30 cellular contexts compared by ENCODE assay signal in the genomic region with DNA sequence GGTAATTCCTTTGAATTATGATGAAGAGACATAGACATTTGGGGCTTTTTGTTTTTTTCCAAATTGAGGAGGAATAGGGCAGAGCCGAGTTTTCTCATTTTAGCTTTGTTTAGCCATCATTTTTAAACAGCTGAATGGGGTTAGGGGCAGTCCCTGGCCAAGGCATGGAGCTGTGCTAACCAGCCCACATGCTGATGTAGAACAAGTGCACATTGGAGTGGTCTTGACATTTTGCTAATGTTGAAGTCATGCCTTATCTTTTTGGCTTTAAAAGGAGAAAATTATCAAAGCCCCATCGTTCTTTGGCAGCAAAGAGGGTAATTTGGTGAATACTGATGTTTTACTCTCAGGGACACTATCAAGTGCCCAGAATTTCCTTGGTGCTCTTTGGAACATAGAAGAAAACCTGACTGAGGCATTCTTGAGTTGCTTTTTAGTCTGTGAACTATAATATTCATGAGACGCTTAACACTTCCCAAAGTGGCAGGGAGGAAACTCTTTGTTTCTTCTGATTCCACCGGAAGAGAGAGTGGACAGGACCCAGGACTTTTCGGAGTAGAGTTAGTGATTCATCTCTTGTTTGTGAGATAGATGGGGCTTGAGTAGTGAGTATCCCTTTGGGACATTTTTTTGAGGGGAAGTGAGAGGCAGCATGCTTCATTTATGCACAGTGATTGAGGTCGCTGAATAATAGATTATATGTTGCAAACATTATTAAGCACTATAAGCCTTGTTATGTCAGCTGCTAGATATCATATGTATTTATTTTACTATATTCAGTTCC. TPM values are rescaled to one million over a fixed set of nuclear protein-coding genes. Genes with fewer than 3 reads are reported as not detected.
A peak's percentile ranks its signal among the peaks of the same experiment; 100 is the strongest.
DNase-seq lines count a peak whose midpoint lies in the region; ATAC-seq and TF ChIP-seq lines count a peak whose summit lies in the region.
"Had no signal": no experiment of that assay in that cellular context is flagged by ENCODE, and none has a peak within 500 bp of the region (broad histone marks: within the 10 kb centered on the region; RNA-seq: fewer than 3 reads in every experiment).

No MANE protein-coding gene starts in this region.

- H3K27me3 Mint-ChIP-seq in activated naive CD4-positive, alpha-beta T cell treated with anti-CD3 and anti-CD28 coated beads, Interleukin-2, amount 50 U/mL, for 24 hours, result no peaks in the 10 kb centered on the region
- H3K27me3 Mint-ChIP-seq in brain (peaks cover 3% of the 10 kb centered on the region), Calu3 (ENCODE audit: unreplicated experiment) (no peaks in the 10 kb centered on the region)
- no peaks in the 10 kb centered on the region for H3K27me3 Mint-ChIP-seq in stimulated activated naive B cell treated with anti-CD40 and anti-IgM and Interleukin-4, amounts not matched to agents 10 μg/mL and 1 μg/mL and 100 μg/mL, for 72 hours

- H3K4me1 Mint-ChIP-seq in activated naive CD4-positive, alpha-beta T cell treated with anti-CD3 and anti-CD28 coated beads, Interleukin-2, amount 50 U/mL, for 24 hours, result peaks cover 3% of the 10 kb centered on the region
- H3K4me1 Mint-ChIP-seq in brain, result peaks cover 4% of the 10 kb centered on the region
- H3K4me1 Mint-ChIP-seq in stimulated activated naive B cell treated with anti-CD40 and anti-IgM and Interleukin-4, amounts not matched to agents 10 μg/mL and 1 μg/mL and 100 μg/mL, for 72 hours, result peaks cover 4 to 10% of the 10 kb centered on the region in 2 donors
- peaks cover 1% of the 10 kb centered on the region for H3K4me1 Mint-ChIP-seq in Calu3 (ENCODE audit: low read depth, unreplicated experiment)
- H3K4me1 Mint-ChIP-seq: CD14-positive monocyte had no signal

- CTCF ChIA-PET in Calu3 (lab: Charles Lee), result no interaction called here

- H3K27ac Mint-ChIP-seq in activated naive CD4-positive, alpha-beta T cell treated with anti-CD3 and anti-CD28 coated beads, Interleukin-2, amount 50 U/mL, for 24 hours, result peak overlapping the region; percentile 38
- H3K27ac Mint-ChIP-seq in brain (peak overlapping the region in 4 of 5 experiments; percentile 13 to 71 (median 36)), Calu3 (ENCODE audit: unreplicated experiment) (no peak overlapping the region)
- no peak overlapping the region for H3K27ac Mint-ChIP-seq in stimulated activated naive B cell treated with anti-CD40 and anti-IgM and Interleukin-4, amounts not matched to agents 10 μg/mL and 1 μg/mL and 100 μg/mL, for 72 hours
- H3K27ac Mint-ChIP-seq: CD14-positive monocyte had no signal

- H3K36me3 Mint-ChIP-seq in activated naive CD4-positive, alpha-beta T cell treated with anti-CD3 and anti-CD28 coated beads, Interleukin-2, amount 50 U/mL, for 24 hours, result peaks cover 14% of the 10 kb centered on the region
- peaks cover 74% of the 10 kb centered on the region for H3K36me3 Mint-ChIP-seq in brain
- H3K36me3 Mint-ChIP-seq in stimulated activated naive B cell treated with anti-CD40 and anti-IgM and Interleukin-4, amounts not matched to agents 10 μg/mL and 1 μg/mL and 100 μg/mL, for 72 hours, result peaks cover 20 to 25% of the 10 kb centered on the region in 2 donors
- peaks cover 5% of the 10 kb centered on the region for H3K36me3 Mint-ChIP-seq in Calu3 (ENCODE audit: insufficient read depth, unreplicated experiment)

- H3K4me1 ChIP-seq in uterus, result no peaks in the 10 kb centered on the region
- H3K4me1 ChIP-seq: psoas muscle, sigmoid colon had no signal

- ATAC-seq in stimulated activated naive B cell treated with anti-CD40 and anti-IgM and Interleukin-4, amounts not matched to agents 10 μg/mL and 1 μg/mL and 100 μg/mL, for 72 hours (replicated peaks), result peak; percentile 68 to 74
- ATAC-seq in GM19395 (IDR thresholded peaks at IDR 0.05; ENCODE audit: unreplicated experiment), result no peak
- ATAC-seq: activated T-cell treated with anti-CD3 and anti-CD28 coated beads, Interleukin-2, amount 50 U/mL, for 4 hours; psoas muscle had no signal

- intact Hi-C loops in Calu3 (cut with micrococcal nuclease; ENCODE audit: unreplicated experiment), result no loop called here
- intact Hi-C loops in uterus (cut with DNase I; ENCODE audit: low total_unique reads), result no loop called here

- H3K9me3 ChIP-seq in uterus, result no peaks in the 10 kb centered on the region
- H3K9me3 ChIP-seq: Caco-2, left ventricle myocardium inferior, psoas muscle, sigmoid colon, SJCRH30, tibial nerve had no signal

- H3K4me3 ChIP-seq in fibroblast of villous mesenchyme (ENCODE audit: low read depth, low read length) (no peak overlapping the region), uterus (no peak overlapping the region)
- H3K4me3 ChIP-seq: left ventricle myocardium inferior, psoas muscle, sigmoid colon, SJCRH30, tibial nerve had no signal

- no TSS peak for BruUV-seq in Calu3 (replicated peaks; lab: Mats Ljungman, UMichigan)

- H3K27ac ChIP-seq in uterus, result no peak overlapping the region
- H3K27ac ChIP-seq: 22Rv1, left ventricle myocardium inferior, psoas muscle, sigmoid colon, SJCRH30, WERI-Rb-1 had no signal

- H3K9me3 Mint-ChIP-seq in activated naive CD4-positive, alpha-beta T cell treated with anti-CD3 and anti-CD28 coated beads, Interleukin-2, amount 50 U/mL, for 24 hours, result no peaks in the 10 kb centered on the region
- H3K9me3 Mint-ChIP-seq in brain (no peaks in the 10 kb centered on the region), Calu3 (ENCODE audit: low read depth, unreplicated experiment) (no peaks in the 10 kb centered on the region)
- no peaks in the 10 kb centered on the region for H3K9me3 Mint-ChIP-seq in stimulated activated naive B cell treated with anti-CD40 and anti-IgM and Interleukin-4, amounts not matched to agents 10 μg/mL and 1 μg/mL and 100 μg/mL, for 72 hours
- H3K9me3 Mint-ChIP-seq: activated T-cell treated with anti-CD3 and anti-CD28 coated beads, Interleukin-2, amount 50 U/mL, for 4 hours had no signal

- H3K4me3 Mint-ChIP-seq in activated naive CD4-positive, alpha-beta T cell treated with anti-CD3 and anti-CD28 coated beads, Interleukin-2, amount 50 U/mL, for 24 hours, result no peak overlapping the region
- H3K4me3 Mint-ChIP-seq in brain (no peak overlapping the region), Calu3 (ENCODE audit: low read depth, unreplicated experiment) (no peak overlapping the region)
- no peak overlapping the region for H3K4me3 Mint-ChIP-seq in stimulated activated naive B cell treated with anti-CD40 and anti-IgM and Interleukin-4, amounts not matched to agents 10 μg/mL and 1 μg/mL and 100 μg/mL, for 72 hours
- H3K4me3 Mint-ChIP-seq: activated T-cell treated with anti-CD3 and anti-CD28 coated beads, Interleukin-2, amount 50 U/mL, for 4 hours; CD14-positive monocyte had no signal

- DNase-seq in activated naive CD4-positive, alpha-beta T cell (lab: John Stamatoyannopoulos, UW), result no peak
- DNase-seq in fibroblast of villous mesenchyme (ENCODE audit: low read depth) (peak; percentile 3), Calu3 (no peak), uterus (no peak)
- no peak for DNase-seq in stimulated activated naive B cell treated with anti-CD40 and anti-IgM and Interleukin-4, amounts not matched to agents 10 μg/mL and 1 μg/mL and 100 μg/mL, for 72 hours
- DNase-seq: activated gamma-delta T cell; activated T-cell treated with anti-CD3 and anti-CD28 coated beads, Interleukin-2, amount 50 U/mL, for 4 hours; Caco-2; DMS79 treated with DMSO at 0.1 percent for 48 hours; effector CD4-positive, alpha-beta T cell; foreskin fibroblast; GF-D8; islet precursor cell; left ventricle myocardium inferior; mesendoderm; NCI-H1694; NCI-H446; NCI-H774; psoas muscle; sigmoid colon; SJCRH30; stimulated activated CD4-positive, alpha-beta T cell treated with anti-CD3 and anti-CD28 coated beads, Interleukin-4, amount 100 ng/mL, for 1 hour; T1000; WERI-Rb-1 had no signal

- TF ChIP-seq CTCF in brain (conservative IDR thresholded peaks at IDR 0.05), result no peak
- TF ChIP-seq CTCF in fibroblast of villous mesenchyme (IDR thresholded peaks at IDR 0.05; ENCODE audit: insufficient read depth, low read depth, low read length), result no peak
- no peak for TF ChIP-seq CTCF in Calu3 (IDR thresholded peaks at IDR 0.05; ENCODE audit: unreplicated experiment)
- no peak for TF ChIP-seq CTCF in uterus (IDR thresholded peaks at IDR 0.05)

- no peaks in the 10 kb centered on the region for H3K27me3 ChIP-seq in uterus
- H3K27me3 ChIP-seq: sigmoid colon, SJCRH30, tibial nerve had no signal

- no peak for TF ChIP-seq POLR2A in uterus (IDR thresholded peaks at IDR 0.05)

- no peaks in the 10 kb centered on the region for H3K36me3 ChIP-seq in uterus

RNA-seq across cellular contexts. Expression of a gene that starts 45.0 kb away (rescaled TPM):
- 26.9 TPM for polyA plus RNA-seq in brain (ENCODE audit: insufficient read depth, low read depth, low replicate concordance)
- total RNA-seq in fibroblast of villous mesenchyme (25.8 and 32.0 TPM in 2 replicates), Calu3 (2022) (45.2 and 46.5 TPM in 2 replicates), uterus (10 to 100 TPM; 25.6 to 89.1 (median 64.0) TPM)

Comparison
In these comparisons a context has a peak if more than half of its experiments do, and no peak if none do; other contexts are left out.
1. H3K27ac Mint-ChIP-seq: peak in activated naive CD4-positive, alpha-beta T cell treated with anti-CD3 and anti-CD28 coated beads, Interleukin-2, amount 50 U/mL, for 24 hours (single experiment) and brain (4 of 5); none in stimulated activated naive B cell treated with anti-CD40 and anti-IgM and Interleukin-4, amounts not matched to agents 10 μg/mL and 1 μg/mL and 100 μg/mL, for 72 hours (single experiment) and Calu3 (single experiment).